In the genomic region with DNA sequence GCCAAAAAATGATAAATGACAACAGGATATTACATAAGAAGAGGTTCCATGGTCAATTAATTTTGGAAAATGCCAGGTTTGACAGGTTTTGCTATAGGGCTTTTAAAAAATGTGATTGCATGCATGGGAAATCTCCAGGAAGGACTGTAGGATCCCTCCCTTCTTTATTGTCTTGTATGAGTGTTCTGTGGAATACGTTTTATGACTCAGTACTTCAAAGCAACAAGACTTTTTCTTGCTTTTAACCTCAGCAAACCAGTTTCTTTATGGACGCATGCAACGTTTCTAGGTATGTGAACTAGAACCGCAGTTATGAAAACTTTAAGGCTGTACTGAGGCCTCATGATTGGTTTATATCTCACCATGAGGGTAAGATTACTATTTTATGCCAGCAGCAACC, we compare ENCODE assay signal across 17 cellular contexts.
DNase-seq lines count a peak whose midpoint lies in the region; ATAC-seq, FAIRE-seq and TF ChIP-seq lines count a peak whose summit lies in the region.
"Had no signal": no experiment of that assay in that cellular context is flagged by ENCODE, and none has a peak within 500 bp of the region (broad histone marks: within the 10 kb centered on the region; RNA-seq: fewer than 3 reads in every experiment).

No MANE protein-coding gene starts in this region.

- no peak for FAIRE-seq in HTR-8/SVneo (lab: Jason Lieb, UNC)
- FAIRE-seq: G401.6, GM12892 had no signal

- no peak overlapping the region for H3K4me3 Mint-ChIP-seq in T-helper 2 cell treated with Interferon-gamma antibody and Interleukin-4, amounts not matched to agents 5 μg/mL and 100 μg/mL, for 36 hours
- H3K4me3 Mint-ChIP-seq: CD4-positive, alpha-beta memory T cell; GM23338; H9 had no signal

- H3K27ac Mint-ChIP-seq in T-helper 2 cell treated with Interferon-gamma antibody and Interleukin-4, amounts not matched to agents 5 μg/mL and 100 μg/mL, for 36 hours = no peak overlapping the region
- H3K27ac Mint-ChIP-seq: CD4-positive, alpha-beta memory T cell; GM23338; H9 had no signal

- no peaks in the 10 kb centered on the region for H3K27me3 ChIP-seq in esophagus squamous epithelium

- H3K4me1 ChIP-seq in esophagus squamous epithelium = peaks cover 0 to 44% (median 7%) of the 10 kb centered on the region in 3 donors
- H3K4me1 ChIP-seq: Caco-2 had no signal

- no peak for TF ChIP-seq POLR2A in esophagus squamous epithelium (IDR thresholded peaks at IDR 0.05)

- H3K27me3 Mint-ChIP-seq in T-helper 2 cell treated with Interferon-gamma antibody and Interleukin-4, amounts not matched to agents 5 μg/mL and 100 μg/mL, for 36 hours (ENCODE audit: low read depth) = no peaks in the 10 kb centered on the region

- no peak for TF ChIP-seq CTCF in epithelial cell of esophagus (IDR thresholded peaks at IDR 0.05; ENCODE audit: insufficient read depth, low read depth, low read length, missing control alignments)
- TF ChIP-seq CTCF in esophagus squamous epithelium (IDR thresholded peaks at IDR 0.05) = no peak

- no peaks in the 10 kb centered on the region for H3K36me3 Mint-ChIP-seq in T-helper 2 cell treated with Interferon-gamma antibody and Interleukin-4, amounts not matched to agents 5 μg/mL and 100 μg/mL, for 36 hours (ENCODE audit: low read depth)
- H3K36me3 Mint-ChIP-seq: CD4-positive, alpha-beta memory T cell had no signal

- H3K4me1 Mint-ChIP-seq in T-helper 2 cell treated with Interferon-gamma antibody and Interleukin-4, amounts not matched to agents 5 μg/mL and 100 μg/mL, for 36 hours (ENCODE audit: low read depth) = peaks cover 6% of the 10 kb centered on the region
- H3K4me1 Mint-ChIP-seq: GM23338 had no signal

- H3K27ac ChIP-seq in esophagus squamous epithelium = peak overlapping the region; percentile 15 to 68 (median 58)

- 45 to 51% methylated on average over 4 of the region's 4 CpGs for WGBS in esophagus squamous epithelium, 2 donors

- DNase-seq in epithelial cell of esophagus (ENCODE audit: low read depth) (peak; percentile 66), esophagus squamous epithelium (lab: John Stamatoyannopoulos, UW) (no peak), kidney tubule cell (ENCODE audit: low spot score) (peak; percentile 36), HTR-8/SVneo (ENCODE audit: insufficient read length, low spot score) (no peak)
- DNase-seq in T-helper 2 cell treated with Interferon-gamma antibody and Interleukin-4, amounts not matched to agents 5 μg/mL and 100 μg/mL, for 36 hours (ENCODE audit: low spot score) = no peak
- DNase-seq: C1 segment of cervical spinal cord; Caco-2; CD4-positive, alpha-beta memory T cell; DMS153; DND-41; H9 had no signal

- no peaks in the 10 kb centered on the region for H3K36me3 ChIP-seq in esophagus squamous epithelium

- H3K4me3 ChIP-seq in epithelial cell of esophagus (ENCODE audit: low read length) = no peak overlapping the region
- no peak overlapping the region for H3K4me3 ChIP-seq in esophagus squamous epithelium
- H3K4me3 ChIP-seq: GM23338 had no signal

- H3K9me3 Mint-ChIP-seq in T-helper 2 cell treated with Interferon-gamma antibody and Interleukin-4, amounts not matched to agents 5 μg/mL and 100 μg/mL, for 36 hours = no peaks in the 10 kb centered on the region
- H3K9me3 Mint-ChIP-seq: GM23338, H9 had no signal

- intact Hi-C loops in esophagus squamous epithelium (cut with DNase I) = no loop called here

- no peaks in the 10 kb centered on the region for H3K9me3 ChIP-seq in esophagus squamous epithelium
- H3K9me3 ChIP-seq: Caco-2 had no signal

- ATAC-seq in activated CD4-positive, CD25-positive, alpha-beta regulatory T cell treated with anti-CD3 and anti-CD28 coated beads, Interleukin-2, amount 50 U/mL, for 24 hours = no peak
- no peak for ATAC-seq in GM21619 (IDR thresholded peaks at IDR 0.05; ENCODE audit: unreplicated experiment)
- ATAC-seq: GM23338, HCT116 had no signal

Comparison
In these comparisons a context has a peak if more than half of its experiments do, and no peak if none do; other contexts are left out.
1. DNase-seq: peak in epithelial cell of esophagus (single experiment) and kidney tubule cell (single experiment); none in esophagus squamous epithelium (single experiment), T-helper 2 cell treated with Interferon-gamma antibody and Interleukin-4, amounts not matched to agents 5 μg/mL and 100 μg/mL, for 36 hours (single experiment) and HTR-8/SVneo (single experiment).